ENCODE assay signal across 8 cellular contexts in genomic region chr22:42581194-42581761, GRCh38. TPM values are rescaled to one million over a fixed set of nuclear protein-coding genes. Genes with fewer than 3 reads are reported as not detected.
DNase-seq lines count a peak whose midpoint lies in the region; ATAC-seq, FAIRE-seq and TF ChIP-seq lines count a peak whose summit lies in the region.
"Not testable (repeated sequence)": the region's sequence is repeated elsewhere in the genome, so short reads cannot be mapped to it uniquely, and the experiment has no call there.

No MANE protein-coding gene starts in this region.

- BruUV-seq in K562 (replicated peaks; lab: Mats Ljungman, UMichigan), result TSS peak; percentile 53

- intact Hi-C loops in K562 (cut with micrococcal nuclease), result not testable (repeated sequence)

- not testable (repeated sequence) for H3K36me3 ChIP-seq in ACC112 (ENCODE audit: insufficient read depth, low read length)
- peaks cover 69% of the 10 kb centered on the region; the same call in 1 of the 3 replicates for H3K36me3 ChIP-seq in K562 (ENCODE audit: control insufficient read depth, insufficient read depth, low read length)

- not testable (repeated sequence) for H3K27me3 Mint-ChIP-seq in T-cell; mesothelial cell of epicardium (ENCODE audit: low read depth)

- in situ Hi-C loops in K562 (cut with MboI), result not testable (repeated sequence)

- H3K4me1 Mint-ChIP-seq in T-cell (peaks cover 13 to 17% (median 16%) of the 10 kb centered on the region in 3 donors), mesothelial cell of epicardium (peaks cover 11% of the 10 kb centered on the region)

- TF ChIP-seq RAD21 in K562 (CRISPR knock-in tag; conservative IDR thresholded peaks at IDR 0.05 in 1 of 2, IDR thresholded peaks at IDR 0.05 in 1 of 2), result not testable (repeated sequence)

- peak; percentile 92 for FAIRE-seq in K562 (lab: Jason Lieb, UNC)

- peaks cover 31% of the 10 kb centered on the region for H3K36me3 Mint-ChIP-seq in T-cell
- H3K36me3 Mint-ChIP-seq in mesothelial cell of epicardium, result peaks cover 11% of the 10 kb centered on the region

- H3K4me3 ChIP-seq in ACC112 (ENCODE audit: low read depth, low read length) (peak overlapping the region; percentile 83), K562 (peak overlapping the region; percentile 57), skin epidermis (peak overlapping the region; percentile 69 to 95 (median 88))

- H2AFZ ChIP-seq in ACC112 (ENCODE audit: low read length, unreplicated experiment); K562 (ENCODE audit: low read depth, low read length): not testable (repeated sequence)

- H3K4me3 Mint-ChIP-seq in T-cell (peak overlapping the region; percentile 88 to 96 (median 91)), mesothelial cell of epicardium (peak overlapping the region; percentile 97)

- peak in 1 of 34 experiments; percentile 3 for DNase-seq in T-cell
- DNase-seq in K562 (ENCODE audit: extremely low read depth in 1 of 4, low spot score in 3 of 4), result not testable (repeated sequence)
- DNase-seq in foreskin keratinocyte, result peak in 1 of 2 donors; percentile 36
- DNase-seq in mesothelial cell of epicardium (ENCODE audit: low spot score in 2 of 2, unreplicated experiment in 2 of 2), result peak in 1 of 2 experiments; percentile 40

- not testable (repeated sequence) for H3K9me3 Mint-ChIP-seq in T-cell, mesothelial cell of epicardium

- not testable (repeated sequence) for H3K79me2 ChIP-seq in ACC112 (ENCODE audit: control insufficient read depth, insufficient read depth, low read length, unreplicated experiment)
- peaks cover 27% of the 10 kb centered on the region for H3K79me2 ChIP-seq in K562 (ENCODE audit: control insufficient read depth, insufficient read depth, low read length)

- not testable (repeated sequence) for H3K27me3 ChIP-seq in ACC112 (ENCODE audit: insufficient read depth, low read length); K562 (ENCODE audit: control insufficient read depth in 2 of 2, insufficient read depth in 2 of 2, low read length in 2 of 2); foreskin keratinocyte

- CTCF ChIA-PET in T-cell (lab: Charles Lee); K562 (lab: Yijun Ruan, JAX; ENCODE audit: low intra/inter-chr PET ratio): not testable (repeated sequence)

- TF ChIP-seq CTCF in K562 (IDR thresholded peaks at IDR 0.05 in 2 of 3, conservative IDR thresholded peaks at IDR 0.05 in 1 of 3; ENCODE audit: insufficient read depth in 2 of 3, low read depth in 1 of 3, low read length in 3 of 3); foreskin keratinocyte (conservative IDR thresholded peaks at IDR 0.05); mesothelial cell of epicardium (IDR thresholded peaks at IDR 0.05; ENCODE audit: unreplicated experiment): not testable (repeated sequence)

- not testable (repeated sequence) for H3K27ac ChIP-seq in ACC112 (ENCODE audit: low read depth, low read length)
- H3K27ac ChIP-seq in K562 (ENCODE audit: extremely low read depth, low read depth, low read length) (peak overlapping the region; percentile 74), foreskin keratinocyte (peak overlapping the region; percentile 85), skin epidermis (peak overlapping the region in 20 of 21 experiments; percentile 38 to 90 (median 77))

- not testable (repeated sequence) for H3K9me3 ChIP-seq in K562 (replicated peaks; ENCODE audit: control insufficient read depth, insufficient read depth, low read depth, low read length)

- peak overlapping the region; percentile 81 to 96 for H3K9ac ChIP-seq in K562 (ENCODE audit: insufficient read depth in 1 of 2, low read depth in 2 of 2, low read length in 2 of 2)

- TF ChIP-seq EP300 in K562 (IDR thresholded peaks at IDR 0.05; ENCODE audit: low read length), result not testable (repeated sequence)

- ATAC-seq in GM19035 (IDR thresholded peaks at IDR 0.05; ENCODE audit: unreplicated experiment) (peak; percentile 29), HG03442 (IDR thresholded peaks at IDR 0.05; ENCODE audit: unreplicated experiment) (peak; percentile 8), T-cell (replicated peaks in 1 of 4) (peak; percentile 33 to 46 (median 38)), K562 (peak; percentile 29), foreskin keratinocyte (peak; percentile 70)

- peak overlapping the region; percentile 76 for H3K4me2 ChIP-seq in K562 (ENCODE audit: insufficient read depth, low read length)

- WGBS in K562 (ENCODE audit: insufficient coverage, low coverage, missing lambda C conversion rate), result 0% methylated on average over 8 of the region's 22 CpGs

- H3K27ac Mint-ChIP-seq in T-cell, result peak overlapping the region; percentile 78 to 90
- peak overlapping the region; percentile 92 for H3K27ac Mint-ChIP-seq in mesothelial cell of epicardium

- H3K4me1 ChIP-seq in ACC112 (ENCODE audit: control insufficient read depth, insufficient read depth, low read length, unreplicated experiment); K562 (replicated peaks in 1 of 2; ENCODE audit: control insufficient read depth in 2 of 2, insufficient read depth in 2 of 2, low read length in 2 of 2); foreskin keratinocyte: not testable (repeated sequence)

- not testable (repeated sequence) for H3K9me1 ChIP-seq in K562 (ENCODE audit: control insufficient read depth, insufficient read depth, low read length)

- not testable (repeated sequence) for TF ChIP-seq POLR2A in K562 (conservative IDR thresholded peaks at IDR 0.05)

- H4K20me1 ChIP-seq in K562 (replicated peaks; ENCODE audit: control insufficient read depth, insufficient read depth, low read length), result not testable (repeated sequence)

- POLR2A ChIA-PET in T-cell (lab: Charles Lee) (interaction anchor here in 1 of 2 donors (2.8 kb wide), 1 partner anchor 33 kb away, joined by 13 read pairs; the partner anchor contains the start of gene POLDIP3), K562 (lab: Yijun Ruan, JAX) (interaction anchor here (1.3 to 3.0 kb wide), 2 partner anchors 11 to 34 kb away, joined by 3 to 17 read pairs; partner anchors contain the start of gene POLDIP3)

RNA-seq across cellular contexts. Expression of gene SERHL2, which starts 27.5 kb away (rescaled TPM):
- total RNA-seq in T-cell, result 1 to 10 TPM in 3 of 5 donors, under 1 TPM in 2; 0.70 to 1.6 (median 1.0) TPM
- total RNA-seq in K562 (2011; cell fraction: chromatin; rRNA removed; ENCODE audit: low replicate concordance), result 26.6 and 59.0 TPM in 2 replicates
- 39.4 and 42.1 TPM in 2 replicates for total RNA-seq in K562 (2011; cell fraction: nucleolus; rRNA removed)
- 33.8 and 38.9 TPM in 2 replicates for total RNA-seq in K562 (2011; cell fraction: nucleoplasm; rRNA removed)
- total RNA-seq in K562 (2014; rRNA removed), result 25.2 and 29.1 TPM in 2 replicates
- 20.1 and 22.6 TPM in 2 replicates for total RNA-seq in K562 (2014; rRNA removed; fragmentation: Illumina TruSeq; extraction: Trizol)
- total RNA-seq in K562 (2015; rRNA removed; fragmentation: Illumina TruSeq; extraction: Trizol), result 19.3 and 22.6 TPM in 2 replicates
- 19.9 and 21.9 TPM in 2 replicates for total RNA-seq in K562 (2021)
- polyA plus RNA-seq in K562 (2011; rRNA removed), result 51.9 and 62.6 TPM in 2 replicates
- polyA plus RNA-seq in K562 (2011; cell fraction: cytosol; rRNA removed), result 35.5 and 56.3 TPM in 2 replicates
- 74.9 and 83.4 TPM in 2 replicates for polyA plus RNA-seq in K562 (2011; cell fraction: nucleus; rRNA removed)
- 13.3 and 21.9 TPM in 2 replicates for polyA plus RNA-seq in K562 (2012)
- 32.2 and 35.0 TPM in 2 replicates for polyA plus RNA-seq in K562 (2014; fragmentation: Illumina TruSeq; extraction: Trizol)
- polyA plus RNA-seq in K562 (2014; fragmentation: Nextera tagmentation; extraction: Ambion mirVana), result 10 to 100 TPM; 24.6 to 28.3 TPM
- 33.6 and 33.8 TPM in 2 replicates for polyA plus RNA-seq in K562 (2014; rRNA removed)
- 17.8 and 23.1 TPM in 2 replicates for polyA minus RNA-seq in K562 (2011; rRNA and poly(A)+ RNA removed)
- polyA minus RNA-seq in K562 (2011; cell fraction: cytosol; rRNA and poly(A)+ RNA removed), result 7.9 and 15.3 TPM in 2 replicates
- polyA minus RNA-seq in K562 (2011; cell fraction: nucleus; rRNA and poly(A)+ RNA removed), result 15.2 and 19.3 TPM in 2 replicates
- total RNA-seq in foreskin keratinocyte, result 0.88 and 1.3 TPM in 2 replicates
- 1.1 and 1.5 TPM in 2 replicates for polyA plus RNA-seq in foreskin keratinocyte
- total RNA-seq in mesothelial cell of epicardium, result 2.5 to 3.0 TPM (median 2.6 TPM) in 3 replicates

RNA-seq across cellular contexts. Expression of gene POLDIP3, which starts 33.4 kb away (rescaled TPM):
- total RNA-seq in T-cell (10 to 100 TPM; 66.5 to 83.8 (median 81.0) TPM), K562 (2014; rRNA removed) (24.9 and 39.1 TPM in 2 replicates), K562 (2014; rRNA removed; fragmentation: Illumina TruSeq; extraction: Trizol) (23.5 and 24.1 TPM in 2 replicates), K562 (2015; rRNA removed; fragmentation: Illumina TruSeq; extraction: Trizol) (25.5 and 26.3 TPM in 2 replicates), K562 (2021) (47.3 and 53.6 TPM in 2 replicates), foreskin keratinocyte (41.2 and 42.2 TPM in 2 replicates), mesothelial cell of epicardium (86.9 to 89.3 TPM (median 87.2 TPM) in 3 replicates)
- total RNA-seq in K562 (2011; cell fraction: chromatin; rRNA removed; ENCODE audit: low replicate concordance), result 48.1 and 83.3 TPM in 2 replicates
- total RNA-seq in K562 (2011; cell fraction: nucleolus; rRNA removed), result 38.3 and 41.5 TPM in 2 replicates
- total RNA-seq in K562 (2011; cell fraction: nucleoplasm; rRNA removed), result 41.4 and 45.6 TPM in 2 replicates
- polyA plus RNA-seq in K562 (2011; rRNA removed) (44.4 and 53.8 TPM in 2 replicates), K562 (2014; fragmentation: Illumina TruSeq; extraction: Trizol) (47.7 and 53.0 TPM in 2 replicates), K562 (2014; fragmentation: Nextera tagmentation; extraction: Ambion mirVana) (10 to 100 TPM; 14.3 to 22.3 TPM), K562 (2014; rRNA removed) (39.8 and 45.4 TPM in 2 replicates), foreskin keratinocyte (37.3 and 40.0 TPM in 2 replicates)
- polyA plus RNA-seq in K562 (2011; cell fraction: cytosol; rRNA removed), result 32.6 and 35.2 TPM in 2 replicates
- polyA plus RNA-seq in K562 (2011; cell fraction: nucleus; rRNA removed), result 57.4 and 60.2 TPM in 2 replicates
- polyA plus RNA-seq in K562 (2012), result 44.3 and 46.7 TPM in 2 replicates
- 28.0 and 31.6 TPM in 2 replicates for polyA minus RNA-seq in K562 (2011; rRNA and poly(A)+ RNA removed)
- polyA minus RNA-seq in K562 (2011; cell fraction: cytosol; rRNA and poly(A)+ RNA removed), result 18.9 and 27.0 TPM in 2 replicates
- polyA minus RNA-seq in K562 (2011; cell fraction: nucleus; rRNA and poly(A)+ RNA removed), result 13.5 and 18.8 TPM in 2 replicates

RNA-seq across cellular contexts. Expression of gene ATP5MGL, which starts 59.1 kb away (rescaled TPM):
- total RNA-seq in T-cell (1 to 10 TPM in 4 of 5 donors, under 1 TPM in 1; 0.79 to 5.0 (median 1.8) TPM), K562 (2014; rRNA removed) (not detected in 2 replicates), K562 (2014; rRNA removed; fragmentation: Illumina TruSeq; extraction: Trizol) (0.25 and 0.41 TPM in 2 replicates), K562 (2015; rRNA removed; fragmentation: Illumina TruSeq; extraction: Trizol) (0.25 and 0.38 TPM in 2 replicates), K562 (2021) (0.31 and 0.35 TPM in 2 replicates), foreskin keratinocyte (0.14 and 0.24 TPM in 2 replicates), mesothelial cell of epicardium (1.3 to 1.7 TPM (median 1.5 TPM) in 3 replicates)
- 8.4 and 14.5 TPM in 2 replicates for total RNA-seq in K562 (2011; cell fraction: chromatin; rRNA removed; ENCODE audit: low replicate concordance)
- total RNA-seq in K562 (2011; cell fraction: nucleolus; rRNA removed), result 6.3 and 6.8 TPM in 2 replicates
- total RNA-seq in K562 (2011; cell fraction: nucleoplasm; rRNA removed), result 8.3 and 17.9 TPM in 2 replicates
- polyA plus RNA-seq in K562 (2011; rRNA removed) (0.17 TPM in 1 of 2 replicates, not detected in the other), K562 (2014; fragmentation: Illumina TruSeq; extraction: Trizol) (not detected in 2 replicates), K562 (2014; fragmentation: Nextera tagmentation; extraction: Ambion mirVana) (under 1 TPM; 0.13 to 0.34 TPM), K562 (2014; rRNA removed) (0.09 TPM in 1 of 2 replicates, not detected in the other), foreskin keratinocyte (not detected in 2 replicates)
- polyA plus RNA-seq in K562 (2011; cell fraction: cytosol; rRNA removed), result 0.12 TPM in 1 of 2 replicates, not detected in the other
- polyA plus RNA-seq in K562 (2011; cell fraction: nucleus; rRNA removed), result 0.36 and 0.37 TPM in 2 replicates
- polyA plus RNA-seq in K562 (2012), result not detected in 2 replicates
- 0.74 and 1.0 TPM in 2 replicates for polyA minus RNA-seq in K562 (2011; rRNA and poly(A)+ RNA removed)
- polyA minus RNA-seq in K562 (2011; cell fraction: cytosol; rRNA and poly(A)+ RNA removed), result not detected in 2 replicates
- polyA minus RNA-seq in K562 (2011; cell fraction: nucleus; rRNA and poly(A)+ RNA removed), result 0.44 and 0.67 TPM in 2 replicates

Comparison
In these comparisons a context has a peak if more than half of its experiments do, and no peak if none do; other contexts are left out.
1. ATAC-seq: peak in every context shown above with its lines; median percentile 70 in foreskin keratinocyte; 38 in T-cell; 29 in GM19035; 29 in K562; 8 in HG03442.